In the genomic region with DNA sequence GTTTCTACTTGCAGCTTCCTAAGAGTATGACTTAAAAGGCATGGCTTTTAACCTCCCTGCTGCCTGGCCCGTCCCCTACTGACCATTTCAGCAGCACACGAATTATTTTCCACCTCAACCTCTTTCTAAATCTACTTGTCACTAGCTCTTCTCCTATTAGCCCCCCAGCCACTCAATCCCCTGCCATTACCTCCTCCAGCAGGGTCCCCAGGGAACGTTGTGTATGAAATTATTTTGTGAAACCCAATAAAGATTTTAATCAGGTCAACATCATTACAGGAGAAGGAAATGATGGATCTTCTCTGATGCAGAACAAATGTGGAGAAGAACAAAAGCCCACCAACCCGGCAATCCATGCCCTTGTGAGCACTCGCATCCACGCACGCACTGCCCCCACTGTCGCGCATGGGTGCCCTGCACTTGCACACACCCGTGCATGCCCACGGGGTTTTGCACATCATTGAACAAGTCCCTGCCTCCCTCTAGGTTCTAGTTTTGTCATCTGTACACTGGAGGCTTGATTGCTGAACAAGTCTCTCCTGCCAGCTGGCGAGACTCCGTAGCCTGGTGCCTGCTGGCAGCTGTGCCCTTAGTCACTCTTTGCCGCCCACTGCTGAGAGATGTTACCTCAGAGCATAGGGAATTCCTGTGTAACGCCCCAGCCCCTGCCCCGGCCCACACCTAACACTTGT, we compare ENCODE assay signal across 11 cellular contexts. TPM values are rescaled to one million over a fixed set of nuclear protein-coding genes. Genes with fewer than 3 reads are reported as not detected.
DNase-seq lines count a peak whose midpoint lies in the region; ATAC-seq and TF ChIP-seq lines count a peak whose summit lies in the region.
"Had no signal": no experiment of that assay in that cellular context is flagged by ENCODE, and none has a peak within 500 bp of the region (broad histone marks: within the 10 kb centered on the region; RNA-seq: fewer than 3 reads in every experiment).

No MANE protein-coding gene starts in this region.

- CTCF ChIA-PET in A673 (lab: Charles Lee): no interaction called here

- H2BK120ac ChIP-seq in mesendoderm (ENCODE audit: low read depth, low read length): no peak overlapping the region

- no peak overlapping the region for H3K23ac ChIP-seq in mesendoderm (ENCODE audit: low read length)

- no peak for TF ChIP-seq CTCF in A673 (conservative IDR thresholded peaks at IDR 0.05; ENCODE audit: low read depth, low read length)

- no peak overlapping the region for H3K18ac ChIP-seq in mesendoderm (ENCODE audit: low read length)

- H3K27ac ChIP-seq in A673 (ENCODE audit: low read depth, low read length, poor library complexity, severe bottlenecking) (no peak overlapping the region), caudate nucleus (ENCODE audit: low read depth, low read length) (no peak overlapping the region), mesendoderm (ENCODE audit: low read depth, low read length) (no peak overlapping the region)
- H3K27ac ChIP-seq: ovary, vagina had no signal

- no peaks in the 10 kb centered on the region for H3K27me3 ChIP-seq in A673 (replicated peaks; ENCODE audit: insufficient read depth, low read depth, low read length, poor library complexity)
- no peaks in the 10 kb centered on the region for H3K27me3 ChIP-seq in mesendoderm (ENCODE audit: insufficient read depth, low read length, poor library complexity)
- H3K27me3 ChIP-seq: ovary, vagina had no signal

- peaks cover 39% of the 10 kb centered on the region for H3K4me1 ChIP-seq in A673 (ENCODE audit: insufficient read depth, low read length, poor library complexity, severe bottlenecking)
- no peaks in the 10 kb centered on the region for H3K4me1 ChIP-seq in mesendoderm (ENCODE audit: control insufficient read depth, low read depth, low read length)
- H3K4me1 ChIP-seq: vagina had no signal

- POLR2A ChIA-PET in A673 (lab: Charles Lee; ENCODE audit: low non-redundant PET): no interaction called here

- no peak overlapping the region for H2BK5ac ChIP-seq in mesendoderm (ENCODE audit: low read length)

- H3K9ac ChIP-seq in mesendoderm (ENCODE audit: low read length): no peak overlapping the region

- H3K4me2 ChIP-seq in mesendoderm (ENCODE audit: low read length): no peak overlapping the region

- no peak for ATAC-seq in GM21526 (IDR thresholded peaks at IDR 0.05; ENCODE audit: low FRiP score, unreplicated experiment)
- ATAC-seq: SK-N-SH treated with all-trans-retinoic acid at 6 μM for 48 hours had no signal

- BruUV-seq in A673 (replicated peaks; lab: Mats Ljungman, UMichigan): no TSS peak

- intact Hi-C loops in A673 (cut with micrococcal nuclease; ENCODE audit: unreplicated experiment): no loop called here
- intact Hi-C loops in posterior vena cava (cut with DNase I): no loop called here

- H4K8ac ChIP-seq in mesendoderm (ENCODE audit: low read depth, low read length): no peak overlapping the region

- no peak overlapping the region for H3K4me3 ChIP-seq in A673 (ENCODE audit: low read depth, low read length, poor library complexity, severe bottlenecking)
- H3K4me3 ChIP-seq in mesendoderm (ENCODE audit: low read length): no peak overlapping the region
- H3K4me3 ChIP-seq: ovary, vagina had no signal

- no CpG with 5 or more reads among the region's 16 CpGs for WGBS in mesendoderm (ENCODE audit: extremely low coverage, insufficient coverage, low lambda C conversion rate)

- no peaks in the 10 kb centered on the region for H3K79me2 ChIP-seq in mesendoderm (ENCODE audit: control insufficient read depth, insufficient read depth, low read length)

- DNase-seq in A673 (ENCODE audit: low spot score) (peak; percentile 37), NCI-H1436 treated with DMSO at 0.1 percent for 48 hours (lab: John Stamatoyannopoulos, UW) (peak; percentile 27), caudate nucleus (lab: John Stamatoyannopoulos, UW) (peak in 52 of 61 donors; percentile 6 to 92 (median 60)), myocyte (ENCODE audit: low read depth) (peak; percentile 73), posterior vena cava (ENCODE audit: low spot score) (no peak), NCI-H187 treated with DMSO at 0.1 percent for 48 hours (lab: John Stamatoyannopoulos, UW) (no peak), mesendoderm (no peak)
- DNase-seq: ovary had no signal

- H3K79me1 ChIP-seq in mesendoderm (ENCODE audit: low read length): no peaks in the 10 kb centered on the region

- H3K36me3 ChIP-seq in A673 (ENCODE audit: insufficient read depth, low read length, poor library complexity, severe bottlenecking) (no peaks in the 10 kb centered on the region), mesendoderm (ENCODE audit: control insufficient read depth, insufficient read depth, low read length) (no peaks in the 10 kb centered on the region)
- H3K36me3 ChIP-seq: ovary, vagina had no signal

- no peaks in the 10 kb centered on the region for H3K9me3 ChIP-seq in A673 (ENCODE audit: low read depth, low read length, poor library complexity, severe bottlenecking)
- H3K9me3 ChIP-seq: ovary, vagina had no signal

- no peak overlapping the region for H4K5ac ChIP-seq in mesendoderm (ENCODE audit: low read length)

- H2BK15ac ChIP-seq in mesendoderm (replicated peaks; ENCODE audit: low read depth): no peak overlapping the region

- H3K56ac ChIP-seq in mesendoderm (ENCODE audit: low read length): no peak overlapping the region

- no peak overlapping the region for H2AK5ac ChIP-seq in mesendoderm (ENCODE audit: low read length)

- H3K4ac ChIP-seq in mesendoderm (ENCODE audit: low read depth, low read length): no peak overlapping the region

RNA-seq across cellular contexts. Expression of gene LINGO1, which starts 51.6 kb away (rescaled TPM):
- total RNA-seq in A673 (2021) (93.7 and 111 TPM in 2 replicates), myocyte (not detected in 2 replicates), posterior vena cava (1 to 10 TPM; 1.9 to 2.2 TPM)
- 0.10 TPM for polyA plus RNA-seq in myocyte (2012)
- polyA plus RNA-seq in mesendoderm (2013, experiment 1 of 2): 5.0 TPM
- 4.7 TPM for polyA plus RNA-seq in mesendoderm (2013, experiment 2 of 2)

Comparison
In these comparisons a context has a peak if more than half of its experiments do, and no peak if none do; other contexts are left out.
1. DNase-seq: peak in A673 (single experiment), NCI-H1436 treated with DMSO at 0.1 percent for 48 hours (single experiment), caudate nucleus (52 of 61) and myocyte (single experiment); none in posterior vena cava (single experiment), NCI-H187 treated with DMSO at 0.1 percent for 48 hours (single experiment) and mesendoderm (single experiment).
2. RNA of gene LINGO1, which starts 51.6 kb away (total RNA-seq): 93.7 to 111 TPM in A673; 1.9 to 2.2 TPM in posterior vena cava and not detected in myocyte; every median in the first group is over 10 times any median in the second.